ENCODE assay signal across 16 cellular contexts in the genomic region with DNA sequence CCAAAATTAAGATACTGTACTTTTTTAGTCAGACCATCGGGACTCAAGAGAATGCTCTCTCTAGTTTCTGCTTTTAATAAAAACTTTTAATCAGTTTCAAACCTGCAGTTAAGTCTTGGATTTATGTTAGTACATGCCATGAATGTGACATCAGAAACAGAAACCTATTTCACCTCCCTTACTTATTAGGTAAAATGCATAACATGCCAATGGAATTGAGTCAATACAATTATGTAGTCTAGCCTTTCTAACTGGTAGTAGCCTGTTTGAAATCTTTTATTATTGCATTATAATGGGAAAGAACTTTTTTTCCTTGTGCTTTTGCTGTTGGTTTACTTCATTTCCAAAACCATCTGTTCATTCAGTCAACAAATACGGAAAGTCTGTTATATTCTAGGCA. TPM values are rescaled to one million over a fixed set of nuclear protein-coding genes. Genes with fewer than 3 reads are reported as not detected.
A peak's percentile ranks its signal among the peaks of the same experiment; 100 is the strongest.
DNase-seq lines count a peak whose midpoint lies in the region; ATAC-seq and TF ChIP-seq lines count a peak whose summit lies in the region.
"Had no signal": no experiment of that assay in that cellular context is flagged by ENCODE, and none has a peak within 500 bp of the region (broad histone marks: within the 10 kb centered on the region; RNA-seq: fewer than 3 reads in every experiment).

No MANE protein-coding gene starts in this region.

- no peaks in the 10 kb centered on the region for H3K27me3 Mint-ChIP-seq in activated T-cell treated with anti-CD3 and anti-CD28 coated beads, Interleukin-2, amount 50 U/mL, for 24 hours
- H3K27me3 Mint-ChIP-seq in activated T-cell treated with anti-CD3 and anti-CD28 coated beads, Interleukin-2, amount 50 U/mL, for 72 hours (ENCODE audit: low read depth): no peaks in the 10 kb centered on the region
- H3K27me3 Mint-ChIP-seq: activated CD4-positive, alpha-beta T cell treated with anti-CD3 and anti-CD28 coated beads, Interleukin-2, amount 10 ng/mL, durations not matched to agents 24 days and 14 days had no signal

- TF ChIP-seq CTCF in fibroblast of the aortic adventitia (IDR thresholded peaks at IDR 0.05; ENCODE audit: insufficient read depth, low read length) (no peak), suprapubic skin (IDR thresholded peaks at IDR 0.05) (no peak)

- 56% methylated on average over 2 of the region's 2 CpGs for WGBS in suprapubic skin

- no peak for ATAC-seq in activated T-cell treated with anti-CD3 and anti-CD28 coated beads, Interleukin-2, amount 50 U/mL, for 72 hours (replicated peaks in 1 of 2)
- ATAC-seq in Right ventricle myocardium inferior: no peak
- ATAC-seq in HG03432 (IDR thresholded peaks at IDR 0.05; ENCODE audit: unreplicated experiment): no peak
- ATAC-seq: left cardiac atrium had no signal

- intact Hi-C loops in Right ventricle myocardium inferior (cut with DNase I): no loop called here

- H3K9me3 Mint-ChIP-seq in activated T-cell treated with anti-CD3 and anti-CD28 coated beads, Interleukin-2, amount 50 U/mL, for 24 hours: no peaks in the 10 kb centered on the region
- H3K9me3 Mint-ChIP-seq in activated T-cell treated with anti-CD3 and anti-CD28 coated beads, Interleukin-2, amount 50 U/mL, for 72 hours: no peaks in the 10 kb centered on the region
- H3K9me3 Mint-ChIP-seq: activated CD4-positive, alpha-beta T cell treated with anti-CD3 and anti-CD28 coated beads, Interleukin-2, amount 10 ng/mL, durations not matched to agents 24 days and 14 days had no signal

- H3K27me3 ChIP-seq in suprapubic skin: no peaks in the 10 kb centered on the region
- H3K27me3 ChIP-seq: spleen, upper lobe of left lung had no signal

- peak overlapping the region; percentile 25 for H3K27ac ChIP-seq in suprapubic skin
- H3K27ac ChIP-seq: KMS-11, spleen, upper lobe of left lung had no signal

- no peaks in the 10 kb centered on the region for H3K9me3 ChIP-seq in suprapubic skin
- H3K9me3 ChIP-seq: spleen, upper lobe of left lung had no signal

- H3K4me1 Mint-ChIP-seq in activated T-cell treated with anti-CD3 and anti-CD28 coated beads, Interleukin-2, amount 50 U/mL, for 24 hours (ENCODE audit: low read depth): peaks cover 31% of the 10 kb centered on the region
- H3K4me1 Mint-ChIP-seq in activated T-cell treated with anti-CD3 and anti-CD28 coated beads, Interleukin-2, amount 50 U/mL, for 72 hours (ENCODE audit: low read depth): peaks cover 24% of the 10 kb centered on the region

- no peak for TF ChIP-seq POLR2A in suprapubic skin (IDR thresholded peaks at IDR 0.05)

- H3K4me3 ChIP-seq in fibroblast of the aortic adventitia (ENCODE audit: low read depth, low read length) (no peak overlapping the region), suprapubic skin (no peak overlapping the region)
- H3K4me3 ChIP-seq: spleen, upper lobe of left lung had no signal

- no peaks in the 10 kb centered on the region for H3K36me3 ChIP-seq in suprapubic skin
- H3K36me3 ChIP-seq: upper lobe of left lung had no signal

- H3K4me1 ChIP-seq in suprapubic skin: peaks cover 32% of the 10 kb centered on the region

- TF ChIP-seq EP300 in suprapubic skin (IDR thresholded peaks at IDR 0.05): no peak

- H3K4me3 Mint-ChIP-seq in activated T-cell treated with anti-CD3 and anti-CD28 coated beads, Interleukin-2, amount 50 U/mL, for 24 hours: no peak overlapping the region
- no peak overlapping the region for H3K4me3 Mint-ChIP-seq in activated T-cell treated with anti-CD3 and anti-CD28 coated beads, Interleukin-2, amount 50 U/mL, for 72 hours
- H3K4me3 Mint-ChIP-seq: activated CD4-positive, alpha-beta T cell treated with anti-CD3 and anti-CD28 coated beads, Interleukin-2, amount 10 ng/mL, durations not matched to agents 24 days and 14 days had no signal

- DNase-seq in activated T-cell treated with anti-CD3 and anti-CD28 coated beads, Interleukin-2, amount 50 U/mL, for 24 hours: no peak
- DNase-seq in activated T-cell treated with anti-CD3 and anti-CD28 coated beads, Interleukin-2, amount 50 U/mL, for 72 hours: no peak
- DNase-seq in amniotic epithelial cell (ENCODE audit: low read depth) (peak; percentile 55), fibroblast of the aortic adventitia (ENCODE audit: low read depth) (peak; percentile 38), suprapubic skin (ENCODE audit: low spot score in 2 of 2) (no peak), Right ventricle myocardium inferior (ENCODE audit: missing footprints) (no peak), activated gamma-delta T cell treated with Interleukin-2 at 50 U/mL for 16 hours (no peak)
- DNase-seq: activated CD4-positive, alpha-beta T cell treated with anti-CD3 and anti-CD28 coated beads, Interleukin-2, amount 10 ng/mL, durations not matched to agents 24 days and 14 days; activated effector memory CD4-positive, alpha-beta T cell treated with anti-CD3 and anti-CD28 coated beads, Interleukin-2, amount 50 U/mL, for 16 hours; left cardiac atrium; NCI-H2029; T-helper 1 cell; upper lobe of left lung had no signal

- peak overlapping the region; percentile 37 for H3K27ac Mint-ChIP-seq in activated T-cell treated with anti-CD3 and anti-CD28 coated beads, Interleukin-2, amount 50 U/mL, for 24 hours
- no peak overlapping the region for H3K27ac Mint-ChIP-seq in activated T-cell treated with anti-CD3 and anti-CD28 coated beads, Interleukin-2, amount 50 U/mL, for 72 hours
- H3K27ac Mint-ChIP-seq: activated CD4-positive, alpha-beta T cell treated with anti-CD3 and anti-CD28 coated beads, Interleukin-2, amount 10 ng/mL, durations not matched to agents 24 days and 14 days had no signal

- peaks cover 35% of the 10 kb centered on the region for H3K36me3 Mint-ChIP-seq in activated T-cell treated with anti-CD3 and anti-CD28 coated beads, Interleukin-2, amount 50 U/mL, for 24 hours (ENCODE audit: low read depth)
- peaks cover under 1 to 1% of the 10 kb centered on the region in 2 donors for H3K36me3 Mint-ChIP-seq in activated T-cell treated with anti-CD3 and anti-CD28 coated beads, Interleukin-2, amount 50 U/mL, for 72 hours (ENCODE audit: insufficient read depth in 2 of 2)

RNA-seq across cellular contexts. Expression of a gene that starts 4.8 kb away (rescaled TPM):
- 10 to 100 TPM; 29.7 to 33.7 TPM for total RNA-seq in activated T-cell treated with anti-CD3 and anti-CD28 coated beads, Interleukin-2, amount 50 U/mL, for 72 hours
- 7.5 and 16.3 TPM in 2 replicates for total RNA-seq in fibroblast of the aortic adventitia (ENCODE audit: low replicate concordance)
- 10 to 100 TPM; 29.0 to 64.2 (median 47.5) TPM for total RNA-seq in suprapubic skin
- total RNA-seq in Right ventricle myocardium inferior: 18.1 TPM

RNA-seq across cellular contexts. Expression of a gene that starts 45.5 kb away (rescaled TPM):
- total RNA-seq in activated T-cell treated with anti-CD3 and anti-CD28 coated beads, Interleukin-2, amount 50 U/mL, for 72 hours: 10 to 100 TPM; 25.9 to 27.9 TPM
- total RNA-seq in fibroblast of the aortic adventitia (ENCODE audit: low replicate concordance) (6.7 and 14.0 TPM in 2 replicates), suprapubic skin (10 to 100 TPM in 3 of 4 donors, 1 to 10 TPM in 1; 9.0 to 17.3 (median 12.4) TPM), Right ventricle myocardium inferior (10.6 TPM)

Comparison
In these comparisons a context has a peak if more than half of its experiments do, and no peak if none do; other contexts are left out.
1. DNase-seq: peak in amniotic epithelial cell (single experiment) and fibroblast of the aortic adventitia (single experiment); none in activated T-cell treated with anti-CD3 and anti-CD28 coated beads, Interleukin-2, amount 50 U/mL, for 24 hours (single experiment), activated T-cell treated with anti-CD3 and anti-CD28 coated beads, Interleukin-2, amount 50 U/mL, for 72 hours (0 of 2), suprapubic skin (0 of 2), Right ventricle myocardium inferior (single experiment) and activated gamma-delta T cell treated with Interleukin-2 at 50 U/mL for 16 hours (single experiment).